ENCODE assay signal across 31 cellular contexts in the genomic region with DNA sequence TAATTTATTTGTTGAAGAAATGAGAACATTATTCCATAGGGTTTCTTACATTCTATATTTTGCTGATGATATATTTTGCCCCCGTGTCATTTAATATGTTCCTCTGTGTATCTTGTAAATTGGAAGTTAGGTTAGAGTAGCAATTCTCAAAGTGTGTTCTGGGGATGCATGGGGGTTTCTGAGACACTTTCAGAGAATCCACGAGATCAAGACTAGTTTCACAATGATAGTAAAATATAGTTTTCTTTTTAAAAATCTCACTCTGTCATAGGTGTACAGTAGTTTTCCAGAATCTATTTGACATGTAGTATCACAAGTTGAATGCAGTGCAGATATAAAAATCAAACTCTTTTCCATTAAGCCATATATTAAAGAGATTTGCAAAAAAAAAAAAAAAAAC.
"Had no signal": no experiment of that assay in that cellular context is flagged by ENCODE, and none has a peak within 500 bp of the region (broad histone marks: within the 10 kb centered on the region; RNA-seq: fewer than 3 reads in every experiment).

No MANE protein-coding gene starts in this region.

- H3K4me1 ChIP-seq: neural progenitor cell, psoas muscle, spleen, suprapubic skin, testis, tibial artery, transverse colon, upper lobe of right lung, vagina had no signal

- H3K27ac Mint-ChIP-seq: natural killer cell; neural progenitor cell; stimulated activated memory B cell treated with anti-CD40 and anti-IgM and Interleukin-4, amounts not matched to agents 10 μg/mL and 1 μg/mL and 100 μg/mL, for 72 hours; type B pancreatic cell had no signal

- DNase-seq: natural killer cell; occipital lobe; ovary; posterior cingulate gyrus; psoas muscle; right cardiac atrium; spleen; stimulated activated CD4-positive, alpha-beta T cell treated with anti-CD3 and anti-CD28 coated beads, Interleukin-12 subunit alpha, Interleukin-12 subunit beta, amount 100 ng/mL, for 4 hours; stimulated activated CD4-positive, alpha-beta T cell treated with anti-CD3 and anti-CD28 coated beads, Interleukin-1b, Interleukin-23, amount 100 ng/mL, for 48 hours; stimulated activated CD4-positive, alpha-beta T cell treated with anti-CD3 and anti-CD28 coated beads, Interleukin-4, amount 100 ng/mL, for 1 hour; stimulated activated CD4-positive, alpha-beta T cell treated with anti-CD3 and anti-CD28 coated beads, Interleukin-4, amount 100 ng/mL, for 4 hours; stimulated activated CD8-positive, alpha-beta memory T cell treated with anti-CD3 and anti-CD28 coated beads, Interleukin-4, amount 100 ng/mL, for 48 hours; stimulated activated naive CD4-positive, alpha-beta T cell; stimulated activated naive CD8-positive, alpha-beta T cell treated with anti-CD3 and anti-CD28 coated beads, Interleukin-15, amount 100 ng/mL, for 72 hours; stimulated activated naive CD8-positive, alpha-beta T cell treated with anti-CD3 and anti-CD28 coated beads, Interleukin-15, Interleukin-2, amounts not matched to agents 100 U/mL and 50 U/mL, for 24 hours; substantia nigra; testis; tibial artery; transverse colon; upper lobe of right lung had no signal

- H3K4me3 ChIP-seq: neural progenitor cell, ovary, psoas muscle, skin epidermis, smooth muscle cell, spleen, suprapubic skin, testis, tibial artery, transverse colon, upper lobe of right lung, vagina had no signal

- H3K4me1 Mint-ChIP-seq: neural progenitor cell; stimulated activated memory B cell treated with anti-CD40 and anti-IgM and Interleukin-4, amounts not matched to agents 10 μg/mL and 1 μg/mL and 100 μg/mL, for 72 hours; stimulated activated naive CD8-positive, alpha-beta T cell treated with anti-CD3 and anti-CD28 coated beads, Interleukin-15, amount 100 ng/mL, for 72 hours had no signal

- H3K27ac ChIP-seq: neural progenitor cell, ovary, parathyroid adenoma, psoas muscle, skin epidermis, spleen, suprapubic skin, testis, tibial artery, transverse colon, upper lobe of right lung, vagina had no signal

- H3K9me3 ChIP-seq: ovary, psoas muscle, spleen, suprapubic skin, testis, tibial artery, transverse colon, upper lobe of right lung, vagina had no signal

- H3K36me3 ChIP-seq: neural progenitor cell, ovary, spleen, suprapubic skin, tibial artery, transverse colon, upper lobe of right lung, vagina had no signal

- H3K9me3 Mint-ChIP-seq: natural killer cell; nephron; neural progenitor cell; stimulated activated memory B cell treated with anti-CD40 and anti-IgM and Interleukin-4, amounts not matched to agents 10 μg/mL and 1 μg/mL and 100 μg/mL, for 72 hours; stimulated activated naive CD8-positive, alpha-beta T cell treated with anti-CD3 and anti-CD28 coated beads, Interleukin-15, amount 100 ng/mL, for 72 hours; type B pancreatic cell had no signal

- H3K27me3 ChIP-seq: neural progenitor cell, ovary, suprapubic skin, testis, tibial artery, transverse colon, upper lobe of right lung, vagina had no signal

- H3K4me3 Mint-ChIP-seq: natural killer cell; nephron; neural progenitor cell; stimulated activated memory B cell treated with anti-CD40 and anti-IgM and Interleukin-4, amounts not matched to agents 10 μg/mL and 1 μg/mL and 100 μg/mL, for 72 hours; stimulated activated naive CD8-positive, alpha-beta T cell treated with anti-CD3 and anti-CD28 coated beads, Interleukin-15, amount 100 ng/mL, for 72 hours; type B pancreatic cell had no signal

- H3K27me3 Mint-ChIP-seq: progenitor cell of endocrine pancreas; stimulated activated memory B cell treated with anti-CD40 and anti-IgM and Interleukin-4, amounts not matched to agents 10 μg/mL and 1 μg/mL and 100 μg/mL, for 72 hours; stimulated activated naive CD8-positive, alpha-beta T cell treated with anti-CD3 and anti-CD28 coated beads, Interleukin-15, amount 100 ng/mL, for 72 hours; type B pancreatic cell had no signal

- H3K36me3 Mint-ChIP-seq: natural killer cell; neural progenitor cell; stimulated activated memory B cell treated with anti-CD40 and anti-IgM and Interleukin-4, amounts not matched to agents 10 μg/mL and 1 μg/mL and 100 μg/mL, for 72 hours; type B pancreatic cell had no signal

- ATAC-seq: natural killer cell; psoas muscle; right cardiac atrium; sciatic nerve; stimulated activated memory B cell treated with anti-CD40 and anti-IgM and Interleukin-4, amounts not matched to agents 10 μg/mL and 1 μg/mL and 100 μg/mL, for 72 hours; stimulated activated naive CD8-positive, alpha-beta T cell treated with anti-CD3 and anti-CD28 coated beads, Interleukin-15, amount 100 ng/mL, for 72 hours; stimulated activated naive CD8-positive, alpha-beta T cell treated with anti-CD3 and anti-CD28 coated beads, Interleukin-15, Interleukin-2, amounts not matched to agents 100 U/mL and 50 U/mL, for 24 hours; upper lobe of right lung had no signal
